1 cellular context compared by ENCODE assay signal in genomic region chr10:55822096-55822495, GRCh38.
A peak's percentile ranks its signal among the peaks of the same experiment; 100 is the strongest.
TF ChIP-seq lines count a peak whose summit lies in the region.

No MANE protein-coding gene starts in this region.

TF ChIP-seq in GM23338, 12 proteins besides CTCF, POLR2A, EP300 and RAD21 (continued from another document):
- TF ChIP-seq, protein P1, sequence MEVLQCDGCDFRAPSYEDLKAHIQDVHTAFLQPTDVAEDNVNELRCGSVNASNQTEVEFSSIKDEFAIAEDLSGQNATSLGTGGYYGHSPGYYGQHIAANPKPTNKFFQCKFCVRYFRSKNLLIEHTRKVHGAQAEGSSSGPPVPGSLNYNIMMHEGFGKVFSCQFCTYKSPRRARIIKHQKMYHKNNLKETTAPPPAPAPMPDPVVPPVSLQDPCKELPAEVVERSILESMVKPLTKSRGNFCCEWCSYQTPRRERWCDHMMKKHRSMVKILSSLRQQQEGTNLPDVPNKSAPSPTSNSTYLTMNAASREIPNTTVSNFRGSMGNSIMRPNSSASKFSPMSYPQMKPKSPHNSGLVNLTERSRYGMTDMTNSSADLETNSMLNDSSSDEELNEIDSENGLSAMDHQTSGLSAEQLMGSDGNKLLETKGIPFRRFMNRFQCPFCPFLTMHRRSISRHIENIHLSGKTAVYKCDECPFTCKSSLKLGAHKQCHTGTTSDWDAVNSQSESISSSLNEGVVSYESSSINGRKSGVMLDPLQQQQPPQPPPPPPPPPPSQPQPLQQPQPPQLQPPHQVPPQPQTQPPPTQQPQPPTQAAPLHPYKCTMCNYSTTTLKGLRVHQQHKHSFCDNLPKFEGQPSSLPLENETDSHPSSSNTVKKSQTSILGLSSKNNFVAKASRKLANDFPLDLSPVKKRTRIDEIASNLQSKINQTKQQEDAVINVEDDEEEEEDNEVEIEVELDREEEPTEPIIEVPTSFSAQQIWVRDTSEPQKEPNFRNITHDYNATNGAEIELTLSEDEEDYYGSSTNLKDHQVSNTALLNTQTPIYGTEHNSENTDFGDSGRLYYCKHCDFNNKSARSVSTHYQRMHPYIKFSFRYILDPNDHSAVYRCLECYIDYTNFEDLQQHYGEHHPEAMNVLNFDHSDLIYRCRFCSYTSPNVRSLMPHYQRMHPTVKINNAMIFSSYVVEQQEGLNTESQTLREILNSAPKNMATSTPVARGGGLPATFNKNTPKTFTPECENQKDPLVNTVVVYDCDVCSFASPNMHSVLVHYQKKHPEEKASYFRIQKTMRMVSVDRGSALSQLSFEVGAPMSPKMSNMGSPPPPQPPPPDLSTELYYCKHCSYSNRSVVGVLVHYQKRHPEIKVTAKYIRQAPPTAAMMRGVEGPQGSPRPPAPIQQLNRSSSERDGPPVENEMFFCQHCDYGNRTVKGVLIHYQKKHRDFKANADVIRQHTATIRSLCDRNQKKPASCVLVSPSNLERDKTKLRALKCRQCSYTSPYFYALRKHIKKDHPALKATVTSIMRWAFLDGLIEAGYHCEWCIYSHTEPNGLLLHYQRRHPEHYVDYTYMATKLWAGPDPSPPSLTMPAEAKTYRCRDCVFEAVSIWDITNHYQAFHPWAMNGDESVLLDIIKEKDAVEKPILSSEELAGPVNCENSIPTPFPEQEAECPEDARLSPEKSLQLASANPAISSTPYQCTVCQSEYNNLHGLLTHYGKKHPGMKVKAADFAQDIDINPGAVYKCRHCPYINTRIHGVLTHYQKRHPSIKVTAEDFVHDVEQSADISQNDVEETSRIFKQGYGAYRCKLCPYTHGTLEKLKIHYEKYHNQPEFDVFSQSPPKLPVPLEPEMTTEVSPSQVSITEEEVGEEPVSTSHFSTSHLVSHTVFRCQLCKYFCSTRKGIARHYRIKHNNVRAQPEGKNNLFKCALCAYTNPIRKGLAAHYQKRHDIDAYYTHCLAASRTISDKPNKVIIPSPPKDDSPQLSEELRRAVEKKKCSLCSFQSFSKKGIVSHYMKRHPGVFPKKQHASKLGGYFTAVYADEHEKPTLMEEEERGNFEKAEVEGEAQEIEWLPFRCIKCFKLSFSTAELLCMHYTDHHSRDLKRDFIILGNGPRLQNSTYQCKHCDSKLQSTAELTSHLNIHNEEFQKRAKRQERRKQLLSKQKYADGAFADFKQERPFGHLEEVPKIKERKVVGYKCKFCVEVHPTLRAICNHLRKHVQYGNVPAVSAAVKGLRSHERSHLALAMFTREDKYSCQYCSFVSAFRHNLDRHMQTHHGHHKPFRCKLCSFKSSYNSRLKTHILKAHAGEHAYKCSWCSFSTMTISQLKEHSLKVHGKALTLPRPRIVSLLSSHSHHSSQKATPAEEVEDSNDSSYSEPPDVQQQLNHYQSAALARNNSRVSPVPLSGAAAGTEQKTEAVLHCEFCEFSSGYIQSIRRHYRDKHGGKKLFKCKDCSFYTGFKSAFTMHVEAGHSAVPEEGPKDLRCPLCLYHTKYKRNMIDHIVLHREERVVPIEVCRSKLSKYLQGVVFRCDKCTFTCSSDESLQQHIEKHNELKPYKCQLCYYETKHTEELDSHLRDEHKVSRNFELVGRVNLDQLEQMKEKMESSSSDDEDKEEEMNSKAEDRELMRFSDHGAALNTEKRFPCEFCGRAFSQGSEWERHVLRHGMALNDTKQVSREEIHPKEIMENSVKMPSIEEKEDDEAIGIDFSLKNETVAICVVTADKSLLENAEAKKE (CRISPR knock-in tag; IDR thresholded peaks at IDR 0.05), result peak; percentile 97
- TF ChIP-seq ZNF331 (CRISPR knock-in tag; IDR thresholded peaks at IDR 0.05; ENCODE audit: low read depth), result no peak
- no peak for TF ChIP-seq EZH2phosphoT487 (IDR thresholded peaks at IDR 0.05; ENCODE audit: unreplicated experiment)
- TF ChIP-seq EZH2 (IDR thresholded peaks at IDR 0.05; ENCODE audit: low read depth, unreplicated experiment), result no peak
